ENCODE assay signal across 1 cellular context in the genomic region with DNA sequence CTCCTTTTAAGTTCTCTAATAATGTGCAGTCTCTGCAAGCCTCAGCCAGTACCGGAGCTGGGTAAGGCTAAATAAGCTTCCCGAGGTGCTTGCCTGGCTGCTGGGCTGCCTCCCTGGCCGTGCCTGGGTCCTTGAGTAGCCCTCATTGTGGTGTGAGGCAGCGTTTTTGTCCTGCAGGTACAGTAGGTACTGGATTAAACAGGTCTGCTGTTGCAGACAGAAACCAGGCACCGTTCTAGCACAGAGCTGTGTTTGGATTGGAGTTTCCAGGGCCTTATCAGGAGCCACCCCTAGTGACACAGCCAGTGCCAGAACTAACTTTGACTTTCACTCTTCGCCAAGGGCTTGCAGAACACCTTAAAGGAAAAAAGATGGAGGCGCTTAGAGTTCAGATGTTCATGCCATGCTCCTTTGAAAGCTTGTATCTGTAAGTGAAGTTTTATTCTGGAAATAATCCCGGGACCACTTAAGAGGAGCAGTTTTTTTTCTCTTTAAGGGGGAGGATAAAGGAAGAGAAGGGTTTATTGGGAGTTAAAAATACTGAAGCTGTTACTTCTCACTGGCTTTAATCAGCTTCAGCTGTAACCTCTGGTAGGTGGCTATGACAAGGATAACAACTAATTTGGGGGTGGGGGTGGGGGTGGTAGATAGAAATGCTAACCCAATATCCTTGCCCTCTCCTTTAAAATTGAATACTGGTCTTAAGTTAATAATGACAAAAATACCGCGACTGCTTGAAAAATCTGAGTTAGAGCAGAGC.
TF ChIP-seq lines count a peak whose summit lies in the region.

No MANE protein-coding gene starts in this region.

TF ChIP-seq in H1, 55 proteins besides CTCF, POLR2A, EP300 and RAD21 (continued from another document):
- TF ChIP-seq, protein P1, sequence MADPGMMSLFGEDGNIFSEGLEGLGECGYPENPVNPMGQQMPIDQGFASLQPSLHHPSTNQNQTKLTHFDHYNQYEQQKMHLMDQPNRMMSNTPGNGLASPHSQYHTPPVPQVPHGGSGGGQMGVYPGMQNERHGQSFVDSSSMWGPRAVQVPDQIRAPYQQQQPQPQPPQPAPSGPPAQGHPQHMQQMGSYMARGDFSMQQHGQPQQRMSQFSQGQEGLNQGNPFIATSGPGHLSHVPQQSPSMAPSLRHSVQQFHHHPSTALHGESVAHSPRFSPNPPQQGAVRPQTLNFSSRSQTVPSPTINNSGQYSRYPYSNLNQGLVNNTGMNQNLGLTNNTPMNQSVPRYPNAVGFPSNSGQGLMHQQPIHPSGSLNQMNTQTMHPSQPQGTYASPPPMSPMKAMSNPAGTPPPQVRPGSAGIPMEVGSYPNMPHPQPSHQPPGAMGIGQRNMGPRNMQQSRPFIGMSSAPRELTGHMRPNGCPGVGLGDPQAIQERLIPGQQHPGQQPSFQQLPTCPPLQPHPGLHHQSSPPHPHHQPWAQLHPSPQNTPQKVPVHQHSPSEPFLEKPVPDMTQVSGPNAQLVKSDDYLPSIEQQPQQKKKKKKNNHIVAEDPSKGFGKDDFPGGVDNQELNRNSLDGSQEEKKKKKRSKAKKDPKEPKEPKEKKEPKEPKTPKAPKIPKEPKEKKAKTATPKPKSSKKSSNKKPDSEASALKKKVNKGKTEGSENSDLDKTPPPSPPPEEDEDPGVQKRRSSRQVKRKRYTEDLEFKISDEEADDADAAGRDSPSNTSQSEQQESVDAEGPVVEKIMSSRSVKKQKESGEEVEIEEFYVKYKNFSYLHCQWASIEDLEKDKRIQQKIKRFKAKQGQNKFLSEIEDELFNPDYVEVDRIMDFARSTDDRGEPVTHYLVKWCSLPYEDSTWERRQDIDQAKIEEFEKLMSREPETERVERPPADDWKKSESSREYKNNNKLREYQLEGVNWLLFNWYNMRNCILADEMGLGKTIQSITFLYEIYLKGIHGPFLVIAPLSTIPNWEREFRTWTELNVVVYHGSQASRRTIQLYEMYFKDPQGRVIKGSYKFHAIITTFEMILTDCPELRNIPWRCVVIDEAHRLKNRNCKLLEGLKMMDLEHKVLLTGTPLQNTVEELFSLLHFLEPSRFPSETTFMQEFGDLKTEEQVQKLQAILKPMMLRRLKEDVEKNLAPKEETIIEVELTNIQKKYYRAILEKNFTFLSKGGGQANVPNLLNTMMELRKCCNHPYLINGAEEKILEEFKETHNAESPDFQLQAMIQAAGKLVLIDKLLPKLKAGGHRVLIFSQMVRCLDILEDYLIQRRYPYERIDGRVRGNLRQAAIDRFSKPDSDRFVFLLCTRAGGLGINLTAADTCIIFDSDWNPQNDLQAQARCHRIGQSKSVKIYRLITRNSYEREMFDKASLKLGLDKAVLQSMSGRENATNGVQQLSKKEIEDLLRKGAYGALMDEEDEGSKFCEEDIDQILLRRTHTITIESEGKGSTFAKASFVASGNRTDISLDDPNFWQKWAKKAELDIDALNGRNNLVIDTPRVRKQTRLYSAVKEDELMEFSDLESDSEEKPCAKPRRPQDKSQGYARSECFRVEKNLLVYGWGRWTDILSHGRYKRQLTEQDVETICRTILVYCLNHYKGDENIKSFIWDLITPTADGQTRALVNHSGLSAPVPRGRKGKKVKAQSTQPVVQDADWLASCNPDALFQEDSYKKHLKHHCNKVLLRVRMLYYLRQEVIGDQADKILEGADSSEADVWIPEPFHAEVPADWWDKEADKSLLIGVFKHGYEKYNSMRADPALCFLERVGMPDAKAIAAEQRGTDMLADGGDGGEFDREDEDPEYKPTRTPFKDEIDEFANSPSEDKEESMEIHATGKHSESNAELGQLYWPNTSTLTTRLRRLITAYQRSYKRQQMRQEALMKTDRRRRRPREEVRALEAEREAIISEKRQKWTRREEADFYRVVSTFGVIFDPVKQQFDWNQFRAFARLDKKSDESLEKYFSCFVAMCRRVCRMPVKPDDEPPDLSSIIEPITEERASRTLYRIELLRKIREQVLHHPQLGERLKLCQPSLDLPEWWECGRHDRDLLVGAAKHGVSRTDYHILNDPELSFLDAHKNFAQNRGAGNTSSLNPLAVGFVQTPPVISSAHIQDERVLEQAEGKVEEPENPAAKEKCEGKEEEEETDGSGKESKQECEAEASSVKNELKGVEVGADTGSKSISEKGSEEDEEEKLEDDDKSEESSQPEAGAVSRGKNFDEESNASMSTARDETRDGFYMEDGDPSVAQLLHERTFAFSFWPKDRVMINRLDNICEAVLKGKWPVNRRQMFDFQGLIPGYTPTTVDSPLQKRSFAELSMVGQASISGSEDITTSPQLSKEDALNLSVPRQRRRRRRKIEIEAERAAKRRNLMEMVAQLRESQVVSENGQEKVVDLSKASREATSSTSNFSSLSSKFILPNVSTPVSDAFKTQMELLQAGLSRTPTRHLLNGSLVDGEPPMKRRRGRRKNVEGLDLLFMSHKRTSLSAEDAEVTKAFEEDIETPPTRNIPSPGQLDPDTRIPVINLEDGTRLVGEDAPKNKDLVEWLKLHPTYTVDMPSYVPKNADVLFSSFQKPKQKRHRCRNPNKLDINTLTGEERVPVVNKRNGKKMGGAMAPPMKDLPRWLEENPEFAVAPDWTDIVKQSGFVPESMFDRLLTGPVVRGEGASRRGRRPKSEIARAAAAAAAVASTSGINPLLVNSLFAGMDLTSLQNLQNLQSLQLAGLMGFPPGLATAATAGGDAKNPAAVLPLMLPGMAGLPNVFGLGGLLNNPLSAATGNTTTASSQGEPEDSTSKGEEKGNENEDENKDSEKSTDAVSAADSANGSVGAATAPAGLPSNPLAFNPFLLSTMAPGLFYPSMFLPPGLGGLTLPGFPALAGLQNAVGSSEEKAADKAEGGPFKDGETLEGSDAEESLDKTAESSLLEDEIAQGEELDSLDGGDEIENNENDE (IDR thresholded peaks at IDR 0.05; ENCODE audit: insufficient replicate concordance, low read length), result no peak
- TF ChIP-seq SP1 (IDR thresholded peaks at IDR 0.05; ENCODE audit: low read depth, low read length) (no peak), E2F6 (IDR thresholded peaks at IDR 0.05) (no peak), KDM1A (IDR thresholded peaks at IDR 0.05; ENCODE audit: borderline replicate concordance, low read length) (no peak), RBBP5 (IDR thresholded peaks at IDR 0.05; ENCODE audit: borderline replicate concordance, low read depth, low read length) (no peak), CHD2 (IDR thresholded peaks at IDR 0.05; ENCODE audit: low read length) (no peak), POLR2AphosphoS5 (IDR thresholded peaks at IDR 0.05; ENCODE audit: low read depth, low read length) (no peak)
- TF ChIP-seq, protein P2, sequence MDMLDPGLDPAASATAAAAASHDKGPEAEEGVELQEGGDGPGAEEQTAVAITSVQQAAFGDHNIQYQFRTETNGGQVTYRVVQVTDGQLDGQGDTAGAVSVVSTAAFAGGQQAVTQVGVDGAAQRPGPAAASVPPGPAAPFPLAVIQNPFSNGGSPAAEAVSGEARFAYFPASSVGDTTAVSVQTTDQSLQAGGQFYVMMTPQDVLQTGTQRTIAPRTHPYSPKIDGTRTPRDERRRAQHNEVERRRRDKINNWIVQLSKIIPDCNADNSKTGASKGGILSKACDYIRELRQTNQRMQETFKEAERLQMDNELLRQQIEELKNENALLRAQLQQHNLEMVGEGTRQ (IDR thresholded peaks at IDR 0.05; ENCODE audit: low read length), result no peak
